Comparison of ENCODE assay signal across 2 cellular contexts in the genomic region with DNA sequence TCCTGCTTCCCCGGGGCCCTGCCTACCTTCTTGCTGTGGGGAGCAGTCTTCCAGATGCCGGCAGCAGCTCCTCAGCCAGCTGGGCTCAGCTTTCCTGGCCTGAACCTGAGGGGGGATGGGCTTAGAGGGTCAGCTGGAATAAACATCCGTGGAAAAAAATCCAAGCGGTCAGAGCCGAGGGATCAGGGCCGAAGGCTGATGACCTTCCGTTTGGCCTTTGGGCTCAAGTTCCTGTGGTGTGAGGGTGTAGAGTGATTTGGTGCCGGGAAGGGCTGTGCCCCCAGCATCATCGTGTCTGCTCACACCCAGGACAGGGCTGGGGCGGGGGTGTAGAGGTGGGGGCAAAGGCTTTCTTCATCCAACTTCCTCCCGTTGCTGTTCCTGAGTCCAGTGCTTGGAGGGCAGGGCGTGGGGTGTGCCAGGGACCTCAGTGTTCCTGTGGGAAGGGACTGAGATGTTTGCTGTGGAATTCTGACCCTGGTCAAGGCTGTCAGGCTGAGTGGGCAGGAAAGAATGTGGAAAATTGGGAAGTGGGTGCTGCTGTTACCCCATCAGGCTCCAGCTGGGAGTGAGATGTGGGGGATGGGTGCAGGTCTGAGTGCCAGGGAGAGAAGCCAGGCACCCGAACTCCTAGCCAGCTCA.
TF ChIP-seq lines count a peak whose summit lies in the region.

No MANE protein-coding gene starts in this region.

TF ChIP-seq in GM23338, 12 proteins besides CTCF, POLR2A, EP300 and RAD21 (continued from another document):
- TF ChIP-seq, protein P1, sequence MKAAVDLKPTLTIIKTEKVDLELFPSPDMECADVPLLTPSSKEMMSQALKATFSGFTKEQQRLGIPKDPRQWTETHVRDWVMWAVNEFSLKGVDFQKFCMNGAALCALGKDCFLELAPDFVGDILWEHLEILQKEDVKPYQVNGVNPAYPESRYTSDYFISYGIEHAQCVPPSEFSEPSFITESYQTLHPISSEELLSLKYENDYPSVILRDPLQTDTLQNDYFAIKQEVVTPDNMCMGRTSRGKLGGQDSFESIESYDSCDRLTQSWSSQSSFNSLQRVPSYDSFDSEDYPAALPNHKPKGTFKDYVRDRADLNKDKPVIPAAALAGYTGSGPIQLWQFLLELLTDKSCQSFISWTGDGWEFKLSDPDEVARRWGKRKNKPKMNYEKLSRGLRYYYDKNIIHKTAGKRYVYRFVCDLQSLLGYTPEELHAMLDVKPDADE (IDR thresholded peaks at IDR 0.05): no peak
- TF ChIP-seq ZNF331 (CRISPR knock-in tag; IDR thresholded peaks at IDR 0.05; ENCODE audit: low read depth) (no peak), EZH2 (IDR thresholded peaks at IDR 0.05; ENCODE audit: low read depth, unreplicated experiment) (no peak)

TF ChIP-seq in HepG2, 621 proteins besides CTCF, POLR2A, EP300 and RAD21 (continued from another document and continues in another):
- TF ChIP-seq, protein P2, sequence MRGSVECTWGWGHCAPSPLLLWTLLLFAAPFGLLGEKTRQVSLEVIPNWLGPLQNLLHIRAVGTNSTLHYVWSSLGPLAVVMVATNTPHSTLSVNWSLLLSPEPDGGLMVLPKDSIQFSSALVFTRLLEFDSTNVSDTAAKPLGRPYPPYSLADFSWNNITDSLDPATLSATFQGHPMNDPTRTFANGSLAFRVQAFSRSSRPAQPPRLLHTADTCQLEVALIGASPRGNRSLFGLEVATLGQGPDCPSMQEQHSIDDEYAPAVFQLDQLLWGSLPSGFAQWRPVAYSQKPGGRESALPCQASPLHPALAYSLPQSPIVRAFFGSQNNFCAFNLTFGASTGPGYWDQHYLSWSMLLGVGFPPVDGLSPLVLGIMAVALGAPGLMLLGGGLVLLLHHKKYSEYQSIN (CRISPR knock-in tag; IDR thresholded peaks at IDR 0.05; ENCODE audit: borderline replicate concordance): no peak
- TF ChIP-seq MEF2D (CRISPR knock-in tag; IDR thresholded peaks at IDR 0.05) (peak; percentile 92), ELF1 (CRISPR knock-in tag; IDR thresholded peaks at IDR 0.05) (no peak), ZSCAN21 (CRISPR knock-in tag; IDR thresholded peaks at IDR 0.05; ENCODE audit: borderline replicate concordance) (peak; percentile 54; the same call in 1 of the 2 replicates), SIN3A (IDR thresholded peaks at IDR 0.05; ENCODE audit: borderline replicate concordance, low read depth, low read length) (0 out of 2 replicates have a peak, but pooled peaks have one; percentile 16), BORCS8-MEF2B (CRISPR knock-in tag; IDR thresholded peaks at IDR 0.05) (peak; percentile 19; the same call in 1 of the 2 replicates), SMAD1 (CRISPR knock-in tag; IDR thresholded peaks at IDR 0.05; ENCODE audit: borderline replicate concordance, low read depth) (no peak), CENPX (CRISPR knock-in tag; IDR thresholded peaks at IDR 0.05) (no peak), NR2F1 (CRISPR knock-in tag; IDR thresholded peaks at IDR 0.05) (peak in 1 of 2 experiments; percentile 73; a peak in 2 of 4 replicates), ZNF430 (CRISPR knock-in tag; IDR thresholded peaks at IDR 0.05) (peak; percentile 82; the same call in 1 of the 2 replicates), TRIM24 (CRISPR knock-in tag; IDR thresholded peaks at IDR 0.05) (0 out of 2 replicates have a peak, but pooled peaks have one; percentile 51), NCOA2 (CRISPR knock-in tag; IDR thresholded peaks at IDR 0.05) (peak; percentile 44; the same call in 1 of the 2 replicates), PHF8 (CRISPR knock-in tag; IDR thresholded peaks at IDR 0.05) (peak; percentile 31; the same call in 1 of the 2 replicates), SPEN (CRISPR knock-in tag; IDR thresholded peaks at IDR 0.05; ENCODE audit: low read depth) (peak; percentile 64; the same call in 1 of the 2 replicates), PHF21A (CRISPR knock-in tag; IDR thresholded peaks at IDR 0.05) (peak; percentile 94), ZNF382 (CRISPR knock-in tag; IDR thresholded peaks at IDR 0.05; ENCODE audit: borderline replicate concordance) (no peak), ZFX (CRISPR knock-in tag; IDR thresholded peaks at IDR 0.05; ENCODE audit: low read depth) (peak; percentile 44; the same call in 1 of the 2 replicates), THAP11 (CRISPR knock-in tag; IDR thresholded peaks at IDR 0.05) (no peak), KDM6A (CRISPR knock-in tag; IDR thresholded peaks at IDR 0.05; ENCODE audit: low read depth) (no peak; the same call in 1 of the 2 replicates), ZC3H13 (CRISPR knock-in tag; IDR thresholded peaks at IDR 0.05) (peak; percentile 74; the same call in 1 of the 2 replicates), ZNF556 (CRISPR knock-in tag; IDR thresholded peaks at IDR 0.05; ENCODE audit: borderline replicate concordance) (peak; percentile 22; the same call in 1 of the 2 replicates), ZNF605 (CRISPR knock-in tag; IDR thresholded peaks at IDR 0.05) (peak; percentile 79), DPF2 (CRISPR knock-in tag; IDR thresholded peaks at IDR 0.05; ENCODE audit: borderline replicate concordance, low read depth) (peak; percentile 58)
- TF ChIP-seq, protein P3, sequence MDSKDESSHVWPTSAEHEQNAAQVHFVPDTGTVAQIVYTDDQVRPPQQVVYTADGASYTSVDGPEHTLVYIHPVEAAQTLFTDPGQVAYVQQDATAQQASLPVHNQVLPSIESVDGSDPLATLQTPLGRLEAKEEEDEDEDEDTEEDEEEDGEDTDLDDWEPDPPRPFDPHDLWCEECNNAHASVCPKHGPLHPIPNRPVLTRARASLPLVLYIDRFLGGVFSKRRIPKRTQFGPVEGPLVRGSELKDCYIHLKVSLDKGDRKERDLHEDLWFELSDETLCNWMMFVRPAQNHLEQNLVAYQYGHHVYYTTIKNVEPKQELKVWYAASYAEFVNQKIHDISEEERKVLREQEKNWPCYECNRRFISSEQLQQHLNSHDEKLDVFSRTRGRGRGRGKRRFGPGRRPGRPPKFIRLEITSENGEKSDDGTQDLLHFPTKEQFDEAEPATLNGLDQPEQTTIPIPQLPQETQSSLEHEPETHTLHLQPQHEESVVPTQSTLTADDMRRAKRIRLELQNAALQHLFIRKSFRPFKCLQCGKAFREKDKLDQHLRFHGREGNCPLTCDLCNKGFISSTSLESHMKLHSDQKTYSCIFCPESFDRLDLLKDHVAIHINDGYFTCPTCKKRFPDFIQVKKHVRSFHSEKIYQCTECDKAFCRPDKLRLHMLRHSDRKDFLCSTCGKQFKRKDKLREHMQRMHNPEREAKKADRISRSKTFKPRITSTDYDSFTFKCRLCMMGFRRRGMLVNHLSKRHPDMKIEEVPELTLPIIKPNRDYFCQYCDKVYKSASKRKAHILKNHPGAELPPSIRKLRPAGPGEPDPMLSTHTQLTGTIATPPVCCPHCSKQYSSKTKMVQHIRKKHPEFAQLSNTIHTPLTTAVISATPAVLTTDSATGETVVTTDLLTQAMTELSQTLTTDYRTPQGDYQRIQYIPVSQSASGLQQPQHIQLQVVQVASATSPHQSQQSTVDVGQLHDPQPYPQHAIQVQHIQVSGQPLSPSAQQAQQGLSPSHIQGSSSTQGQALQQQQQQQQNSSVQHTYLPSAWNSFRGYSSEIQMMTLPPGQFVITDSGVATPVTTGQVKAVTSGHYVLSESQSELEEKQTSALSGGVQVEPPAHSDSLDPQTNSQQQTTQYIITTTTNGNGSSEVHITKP (CRISPR knock-in tag; IDR thresholded peaks at IDR 0.05; ENCODE audit: low read depth): peak; percentile 68; the same call in 1 of the 2 replicates
- TF ChIP-seq, protein P4, sequence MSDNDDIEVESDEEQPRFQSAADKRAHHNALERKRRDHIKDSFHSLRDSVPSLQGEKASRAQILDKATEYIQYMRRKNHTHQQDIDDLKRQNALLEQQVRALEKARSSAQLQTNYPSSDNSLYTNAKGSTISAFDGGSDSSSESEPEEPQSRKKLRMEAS (IDR thresholded peaks at IDR 0.05): peak; percentile 15; the same call in 1 of the 2 replicates
- TF ChIP-seq, protein P5, sequence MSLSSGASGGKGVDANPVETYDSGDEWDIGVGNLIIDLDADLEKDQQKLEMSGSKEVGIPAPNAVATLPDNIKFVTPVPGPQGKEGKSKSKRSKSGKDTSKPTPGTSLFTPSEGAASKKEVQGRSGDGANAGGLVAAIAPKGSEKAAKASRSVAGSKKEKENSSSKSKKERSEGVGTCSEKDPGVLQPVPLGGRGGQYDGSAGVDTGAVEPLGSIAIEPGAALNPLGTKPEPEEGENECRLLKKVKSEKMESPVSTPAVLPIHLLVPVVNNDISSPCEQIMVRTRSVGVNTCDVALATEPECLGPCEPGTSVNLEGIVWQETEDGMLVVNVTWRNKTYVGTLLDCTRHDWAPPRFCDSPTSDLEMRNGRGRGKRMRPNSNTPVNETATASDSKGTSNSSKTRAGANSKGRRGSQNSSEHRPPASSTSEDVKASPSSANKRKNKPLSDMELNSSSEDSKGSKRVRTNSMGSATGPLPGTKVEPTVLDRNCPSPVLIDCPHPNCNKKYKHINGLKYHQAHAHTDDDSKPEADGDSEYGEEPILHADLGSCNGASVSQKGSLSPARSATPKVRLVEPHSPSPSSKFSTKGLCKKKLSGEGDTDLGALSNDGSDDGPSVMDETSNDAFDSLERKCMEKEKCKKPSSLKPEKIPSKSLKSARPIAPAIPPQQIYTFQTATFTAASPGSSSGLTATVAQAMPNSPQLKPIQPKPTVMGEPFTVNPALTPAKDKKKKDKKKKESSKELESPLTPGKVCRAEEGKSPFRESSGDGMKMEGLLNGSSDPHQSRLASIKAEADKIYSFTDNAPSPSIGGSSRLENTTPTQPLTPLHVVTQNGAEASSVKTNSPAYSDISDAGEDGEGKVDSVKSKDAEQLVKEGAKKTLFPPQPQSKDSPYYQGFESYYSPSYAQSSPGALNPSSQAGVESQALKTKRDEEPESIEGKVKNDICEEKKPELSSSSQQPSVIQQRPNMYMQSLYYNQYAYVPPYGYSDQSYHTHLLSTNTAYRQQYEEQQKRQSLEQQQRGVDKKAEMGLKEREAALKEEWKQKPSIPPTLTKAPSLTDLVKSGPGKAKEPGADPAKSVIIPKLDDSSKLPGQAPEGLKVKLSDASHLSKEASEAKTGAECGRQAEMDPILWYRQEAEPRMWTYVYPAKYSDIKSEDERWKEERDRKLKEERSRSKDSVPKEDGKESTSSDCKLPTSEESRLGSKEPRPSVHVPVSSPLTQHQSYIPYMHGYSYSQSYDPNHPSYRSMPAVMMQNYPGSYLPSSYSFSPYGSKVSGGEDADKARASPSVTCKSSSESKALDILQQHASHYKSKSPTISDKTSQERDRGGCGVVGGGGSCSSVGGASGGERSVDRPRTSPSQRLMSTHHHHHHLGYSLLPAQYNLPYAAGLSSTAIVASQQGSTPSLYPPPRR (CRISPR knock-in tag; IDR thresholded peaks at IDR 0.05; ENCODE audit: borderline replicate concordance): peak; percentile 72; the same call in 1 of the 2 replicates
- TF ChIP-seq, protein P6, sequence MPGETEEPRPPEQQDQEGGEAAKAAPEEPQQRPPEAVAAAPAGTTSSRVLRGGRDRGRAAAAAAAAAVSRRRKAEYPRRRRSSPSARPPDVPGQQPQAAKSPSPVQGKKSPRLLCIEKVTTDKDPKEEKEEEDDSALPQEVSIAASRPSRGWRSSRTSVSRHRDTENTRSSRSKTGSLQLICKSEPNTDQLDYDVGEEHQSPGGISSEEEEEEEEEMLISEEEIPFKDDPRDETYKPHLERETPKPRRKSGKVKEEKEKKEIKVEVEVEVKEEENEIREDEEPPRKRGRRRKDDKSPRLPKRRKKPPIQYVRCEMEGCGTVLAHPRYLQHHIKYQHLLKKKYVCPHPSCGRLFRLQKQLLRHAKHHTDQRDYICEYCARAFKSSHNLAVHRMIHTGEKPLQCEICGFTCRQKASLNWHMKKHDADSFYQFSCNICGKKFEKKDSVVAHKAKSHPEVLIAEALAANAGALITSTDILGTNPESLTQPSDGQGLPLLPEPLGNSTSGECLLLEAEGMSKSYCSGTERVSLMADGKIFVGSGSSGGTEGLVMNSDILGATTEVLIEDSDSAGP (CRISPR knock-in tag; IDR thresholded peaks at IDR 0.05; ENCODE audit: borderline replicate concordance): peak; percentile 40; the same call in 1 of the 2 replicates
- TF ChIP-seq, protein P7, sequence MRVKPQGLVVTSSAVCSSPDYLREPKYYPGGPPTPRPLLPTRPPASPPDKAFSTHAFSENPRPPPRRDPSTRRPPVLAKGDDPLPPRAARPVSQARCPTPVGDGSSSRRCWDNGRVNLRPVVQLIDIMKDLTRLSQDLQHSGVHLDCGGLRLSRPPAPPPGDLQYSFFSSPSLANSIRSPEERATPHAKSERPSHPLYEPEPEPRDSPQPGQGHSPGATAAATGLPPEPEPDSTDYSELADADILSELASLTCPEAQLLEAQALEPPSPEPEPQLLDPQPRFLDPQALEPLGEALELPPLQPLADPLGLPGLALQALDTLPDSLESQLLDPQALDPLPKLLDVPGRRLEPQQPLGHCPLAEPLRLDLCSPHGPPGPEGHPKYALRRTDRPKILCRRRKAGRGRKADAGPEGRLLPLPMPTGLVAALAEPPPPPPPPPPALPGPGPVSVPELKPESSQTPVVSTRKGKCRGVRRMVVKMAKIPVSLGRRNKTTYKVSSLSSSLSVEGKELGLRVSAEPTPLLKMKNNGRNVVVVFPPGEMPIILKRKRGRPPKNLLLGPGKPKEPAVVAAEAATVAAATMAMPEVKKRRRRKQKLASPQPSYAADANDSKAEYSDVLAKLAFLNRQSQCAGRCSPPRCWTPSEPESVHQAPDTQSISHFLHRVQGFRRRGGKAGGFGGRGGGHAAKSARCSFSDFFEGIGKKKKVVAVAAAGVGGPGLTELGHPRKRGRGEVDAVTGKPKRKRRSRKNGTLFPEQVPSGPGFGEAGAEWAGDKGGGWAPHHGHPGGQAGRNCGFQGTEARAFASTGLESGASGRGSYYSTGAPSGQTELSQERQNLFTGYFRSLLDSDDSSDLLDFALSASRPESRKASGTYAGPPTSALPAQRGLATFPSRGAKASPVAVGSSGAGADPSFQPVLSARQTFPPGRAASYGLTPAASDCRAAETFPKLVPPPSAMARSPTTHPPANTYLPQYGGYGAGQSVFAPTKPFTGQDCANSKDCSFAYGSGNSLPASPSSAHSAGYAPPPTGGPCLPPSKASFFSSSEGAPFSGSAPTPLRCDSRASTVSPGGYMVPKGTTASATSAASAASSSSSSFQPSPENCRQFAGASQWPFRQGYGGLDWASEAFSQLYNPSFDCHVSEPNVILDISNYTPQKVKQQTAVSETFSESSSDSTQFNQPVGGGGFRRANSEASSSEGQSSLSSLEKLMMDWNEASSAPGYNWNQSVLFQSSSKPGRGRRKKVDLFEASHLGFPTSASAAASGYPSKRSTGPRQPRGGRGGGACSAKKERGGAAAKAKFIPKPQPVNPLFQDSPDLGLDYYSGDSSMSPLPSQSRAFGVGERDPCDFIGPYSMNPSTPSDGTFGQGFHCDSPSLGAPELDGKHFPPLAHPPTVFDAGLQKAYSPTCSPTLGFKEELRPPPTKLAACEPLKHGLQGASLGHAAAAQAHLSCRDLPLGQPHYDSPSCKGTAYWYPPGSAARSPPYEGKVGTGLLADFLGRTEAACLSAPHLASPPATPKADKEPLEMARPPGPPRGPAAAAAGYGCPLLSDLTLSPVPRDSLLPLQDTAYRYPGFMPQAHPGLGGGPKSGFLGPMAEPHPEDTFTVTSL (CRISPR knock-in tag; IDR thresholded peaks at IDR 0.05; ENCODE audit: borderline replicate concordance): 0 out of 2 replicates have a peak, but pooled peaks have one; percentile 60
- TF ChIP-seq, protein P8, sequence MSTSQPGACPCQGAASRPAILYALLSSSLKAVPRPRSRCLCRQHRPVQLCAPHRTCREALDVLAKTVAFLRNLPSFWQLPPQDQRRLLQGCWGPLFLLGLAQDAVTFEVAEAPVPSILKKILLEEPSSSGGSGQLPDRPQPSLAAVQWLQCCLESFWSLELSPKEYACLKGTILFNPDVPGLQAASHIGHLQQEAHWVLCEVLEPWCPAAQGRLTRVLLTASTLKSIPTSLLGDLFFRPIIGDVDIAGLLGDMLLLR (CRISPR knock-in tag; IDR thresholded peaks at IDR 0.05): no peak
- TF ChIP-seq, protein P9, sequence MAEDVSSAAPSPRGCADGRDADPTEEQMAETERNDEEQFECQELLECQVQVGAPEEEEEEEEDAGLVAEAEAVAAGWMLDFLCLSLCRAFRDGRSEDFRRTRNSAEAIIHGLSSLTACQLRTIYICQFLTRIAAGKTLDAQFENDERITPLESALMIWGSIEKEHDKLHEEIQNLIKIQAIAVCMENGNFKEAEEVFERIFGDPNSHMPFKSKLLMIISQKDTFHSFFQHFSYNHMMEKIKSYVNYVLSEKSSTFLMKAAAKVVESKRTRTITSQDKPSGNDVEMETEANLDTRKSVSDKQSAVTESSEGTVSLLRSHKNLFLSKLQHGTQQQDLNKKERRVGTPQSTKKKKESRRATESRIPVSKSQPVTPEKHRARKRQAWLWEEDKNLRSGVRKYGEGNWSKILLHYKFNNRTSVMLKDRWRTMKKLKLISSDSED (CRISPR knock-in tag; IDR thresholded peaks at IDR 0.05): no peak
